15 cellular contexts compared by ENCODE assay signal in genomic region chr1:228872080-228872479, GRCh38.
DNase-seq lines count a peak whose midpoint lies in the region; ATAC-seq and TF ChIP-seq lines count a peak whose summit lies in the region.
"Had no signal": no experiment of that assay in that cellular context is flagged by ENCODE, and none has a peak within 500 bp of the region (broad histone marks: within the 10 kb centered on the region; RNA-seq: fewer than 3 reads in every experiment).

No MANE protein-coding gene starts in this region.

- ATAC-seq in stimulated activated naive CD8-positive, alpha-beta T cell treated with anti-CD3 and anti-CD28 coated beads, Interleukin-15, amount 100 ng/mL, for 72 hours: no peak
- no peak for ATAC-seq in HG02642 (IDR thresholded peaks at IDR 0.05; ENCODE audit: poor library complexity, unreplicated experiment)
- ATAC-seq: A549 had no signal

- H3K4me1 Mint-ChIP-seq in mesothelial cell of epicardium: peaks cover 41% of the 10 kb centered on the region
- peaks cover 6% of the 10 kb centered on the region for H3K4me1 Mint-ChIP-seq in stimulated activated naive CD8-positive, alpha-beta T cell treated with anti-CD3 and anti-CD28 coated beads, Interleukin-15, amount 100 ng/mL, for 72 hours

- H3K27me3 ChIP-seq in BE2C: no peaks in the 10 kb centered on the region

- H3K36me3 ChIP-seq in BE2C: no peaks in the 10 kb centered on the region

- H3K4me3 ChIP-seq in BE2C (ENCODE audit: low read depth, low read length): no peak overlapping the region
- H3K4me3 ChIP-seq: A549 had no signal

- H3K9me3 ChIP-seq in BE2C: no peaks in the 10 kb centered on the region
- H3K9me3 ChIP-seq: A549, Caco-2 had no signal

- no peaks in the 10 kb centered on the region for H3K36me3 Mint-ChIP-seq in mesothelial cell of epicardium

- TF ChIP-seq CTCF in BE2C (IDR thresholded peaks at IDR 0.05; ENCODE audit: low read depth, low read length) (peak; percentile 19), mesothelial cell of epicardium (IDR thresholded peaks at IDR 0.05; ENCODE audit: unreplicated experiment) (no peak)

- H3K4me3 Mint-ChIP-seq in mesothelial cell of epicardium: no peak overlapping the region
- H3K4me3 Mint-ChIP-seq in stimulated activated naive CD8-positive, alpha-beta T cell treated with anti-CD3 and anti-CD28 coated beads, Interleukin-15, amount 100 ng/mL, for 72 hours: no peak overlapping the region
- H3K4me3 Mint-ChIP-seq: H9 had no signal

- H3K27me3 Mint-ChIP-seq in mesothelial cell of epicardium (ENCODE audit: low read depth): no peaks in the 10 kb centered on the region
- no peaks in the 10 kb centered on the region for H3K27me3 Mint-ChIP-seq in stimulated activated naive CD8-positive, alpha-beta T cell treated with anti-CD3 and anti-CD28 coated beads, Interleukin-15, amount 100 ng/mL, for 72 hours

- DNase-seq in BE2C: no peak
- DNase-seq in caudate nucleus (lab: John Stamatoyannopoulos, UW): no peak
- DNase-seq in mesothelial cell of epicardium (ENCODE audit: low spot score in 2 of 2, unreplicated experiment in 2 of 2): no peak
- no peak for DNase-seq in stimulated activated naive CD8-positive, alpha-beta T cell treated with anti-CD3 and anti-CD28 coated beads, Interleukin-15, amount 100 ng/mL, for 72 hours
- DNase-seq in NCI-H2171 (lab: John Stamatoyannopoulos, UW): no peak
- DNase-seq: Caco-2; H9; KG1; NCI-H1048; NCI-H226; NCI-H526 treated with DMSO at 0.1 percent for 48 hours; NK-92 treated with Interleukin-12 subunit alpha and Interleukin-12 subunit beta, amount 100 ng/mL, for 24 hours had no signal

- H3K27ac Mint-ChIP-seq in mesothelial cell of epicardium: peak overlapping the region; percentile 88
- no peak overlapping the region for H3K27ac Mint-ChIP-seq in stimulated activated naive CD8-positive, alpha-beta T cell treated with anti-CD3 and anti-CD28 coated beads, Interleukin-15, amount 100 ng/mL, for 72 hours
- H3K27ac Mint-ChIP-seq: H9 had no signal

- peaks cover 28% of the 10 kb centered on the region for H3K4me1 ChIP-seq in BE2C

- H3K9me3 Mint-ChIP-seq in mesothelial cell of epicardium: no peaks in the 10 kb centered on the region
- H3K9me3 Mint-ChIP-seq in stimulated activated naive CD8-positive, alpha-beta T cell treated with anti-CD3 and anti-CD28 coated beads, Interleukin-15, amount 100 ng/mL, for 72 hours: no peaks in the 10 kb centered on the region
- H3K9me3 Mint-ChIP-seq: H9 had no signal

- H3K27ac ChIP-seq in caudate nucleus (ENCODE audit: low read depth, low read length) (peak overlapping the region; percentile 60), temporal lobe (ENCODE audit: low read depth, low read length) (peak overlapping the region; percentile 80)
